16 cellular contexts compared by ENCODE assay signal in genomic region chr13:40928980-40929379, GRCh38.
A peak's percentile ranks its signal among the peaks of the same experiment; 100 is the strongest.
DNase-seq lines count a peak whose midpoint lies in the region; ATAC-seq, FAIRE-seq and TF ChIP-seq lines count a peak whose summit lies in the region.
"Had no signal": no experiment of that assay in that cellular context is flagged by ENCODE, and none has a peak within 500 bp of the region (broad histone marks: within the 10 kb centered on the region; RNA-seq: fewer than 3 reads in every experiment).

No MANE protein-coding gene starts in this region.

- TF ChIP-seq CTCF in OCI-LY7 (conservative IDR thresholded peaks at IDR 0.05; ENCODE audit: low read length) = no peak
- TF ChIP-seq CTCF in GM12878 (IDR thresholded peaks at IDR 0.05 in 2 of 3, conservative IDR thresholded peaks at IDR 0.05 in 1 of 3; ENCODE audit: control insufficient read depth in 2 of 3, extremely low read depth in 1 of 3, insufficient read depth in 1 of 3, low read depth in 3 of 3, low read length in 3 of 3) = no peak

- no peak overlapping the region for H3K9ac ChIP-seq in GM12878 (ENCODE audit: control insufficient read depth, insufficient read depth, low read length)

- no peak for TF ChIP-seq RAD21 in GM12878 (IDR thresholded peaks at IDR 0.05; ENCODE audit: insufficient read depth, low read depth, low read length)

- no peaks in the 10 kb centered on the region for H3K9me3 Mint-ChIP-seq in activated naive CD4-positive, alpha-beta T cell treated with anti-CD3 and anti-CD28 coated beads, Interleukin-2, amount 10 ng/mL, durations not matched to agents 7 days and 5 days
- no peaks in the 10 kb centered on the region for H3K9me3 Mint-ChIP-seq in stimulated activated effector memory CD8-positive, alpha-beta T cell treated with anti-CD3 and anti-CD28 coated beads, Interleukin-12 subunit alpha, Interleukin-12 subunit beta, amount 100 ng/mL, for 72 hours
- H3K9me3 Mint-ChIP-seq: H9 had no signal

- no peaks in the 10 kb centered on the region for H3K27me3 ChIP-seq in GM12878 (replicated peaks in 1 of 2; ENCODE audit: control insufficient read depth in 2 of 2, insufficient read depth in 2 of 2, low read length in 1 of 2)
- H3K27me3 ChIP-seq: Peyer's patch had no signal

- RAD21 ChIA-PET in GM12878 (lab: Charles Lee; ENCODE audit: unreplicated experiment) = interaction anchor here (0.7 to 1.3 kb wide), 3 partner anchors 8 to 46 kb away, joined by 3 to 4 read pairs (median 3); no protein-coding TSS in a partner anchor

- SMC1A ChIA-PET in GM12878 (lab: Charles Lee; ENCODE audit: uncharacterized antibody, unreplicated experiment) = interaction anchor here (1.1 to 2.5 kb wide), 6 partner anchors 9 to 150 kb away, joined by 3 to 10 read pairs (median 3); no protein-coding TSS in a partner anchor

- H3K36me3 ChIP-seq in OCI-LY7 (ENCODE audit: insufficient read depth, low read length) (peaks cover 86% of the 10 kb centered on the region), GM12878 (ENCODE audit: control insufficient read depth in 2 of 2, insufficient read depth in 2 of 2, low read length in 1 of 2) (peaks cover 4 to 29% of the 10 kb centered on the region in 2 experiments)

- POLR2A ChIA-PET in OCI-LY7 (lab: Charles Lee) = interaction anchor here (0.6 to 1.5 kb wide), 7 partner anchors 15 to 564 kb away, joined by 3 to 4 read pairs (median 3); no protein-coding TSS in a partner anchor
- POLR2A ChIA-PET in GM12878 (lab: Charles Lee) = interaction anchor here (0.6 to 1.4 kb wide), 2 partner anchors 17 to 23 kb away, joined by 4 read pairs; no protein-coding TSS in a partner anchor

- TF ChIP-seq POLR2A in GM12878 (IDR thresholded peaks at IDR 0.05; ENCODE audit: low read depth, low read length) = 0 out of 2 replicates have a peak, but pooled peaks have one; percentile 18

- CTCF ChIA-PET in activated naive CD4-positive, alpha-beta T cell treated with anti-CD3 and anti-CD28 coated beads, Interleukin-2, amount 10 ng/mL, durations not matched to agents 7 days and 5 days (lab: Charles Lee) = interaction anchor here (0.9 to 1.3 kb wide), 2 partner anchors 9 to 101 kb away, joined by 3 to 4 read pairs; no protein-coding TSS in a partner anchor
- CTCF ChIA-PET in OCI-LY7 (lab: Charles Lee; ENCODE audit: unreplicated experiment) (no interaction called here), GM12878 (lab: Yijun Ruan, JAX) (interaction anchor here (0.8 to 2.1 kb wide), 5 partner anchors 9 to 152 kb away, joined by 3 to 13 read pairs (median 5); no protein-coding TSS in a partner anchor)

- no peak overlapping the region for H3K4me3 Mint-ChIP-seq in activated naive CD4-positive, alpha-beta T cell treated with anti-CD3 and anti-CD28 coated beads, Interleukin-2, amount 10 ng/mL, durations not matched to agents 7 days and 5 days
- H3K4me3 Mint-ChIP-seq in stimulated activated effector memory CD8-positive, alpha-beta T cell treated with anti-CD3 and anti-CD28 coated beads, Interleukin-12 subunit alpha, Interleukin-12 subunit beta, amount 100 ng/mL, for 72 hours = no peak overlapping the region
- H3K4me3 Mint-ChIP-seq: H9 had no signal

- BruUV-seq in OCI-LY7 (replicated peaks; lab: Mats Ljungman, UMichigan) = no TSS peak
- no TSS peak for BruUV-seq in GM12878 (replicated peaks; lab: Mats Ljungman, UMichigan)

- H3K27me3 Mint-ChIP-seq in activated naive CD4-positive, alpha-beta T cell treated with anti-CD3 and anti-CD28 coated beads, Interleukin-2, amount 10 ng/mL, durations not matched to agents 7 days and 5 days = no peaks in the 10 kb centered on the region

- H4K20me1 ChIP-seq in OCI-LY7 (ENCODE audit: insufficient read depth, low read length) (no peaks in the 10 kb centered on the region), GM12878 (ENCODE audit: control insufficient read depth, insufficient read depth) (no peaks in the 10 kb centered on the region)

- peaks cover 9% of the 10 kb centered on the region for H3K4me1 Mint-ChIP-seq in activated naive CD4-positive, alpha-beta T cell treated with anti-CD3 and anti-CD28 coated beads, Interleukin-2, amount 10 ng/mL, durations not matched to agents 7 days and 5 days
- H3K4me1 Mint-ChIP-seq in stimulated activated effector memory CD8-positive, alpha-beta T cell treated with anti-CD3 and anti-CD28 coated beads, Interleukin-12 subunit alpha, Interleukin-12 subunit beta, amount 100 ng/mL, for 72 hours = peaks cover 7% of the 10 kb centered on the region

- peaks cover 43% of the 10 kb centered on the region for H3K36me3 Mint-ChIP-seq in activated naive CD4-positive, alpha-beta T cell treated with anti-CD3 and anti-CD28 coated beads, Interleukin-2, amount 10 ng/mL, durations not matched to agents 7 days and 5 days
- peaks cover 65% of the 10 kb centered on the region for H3K36me3 Mint-ChIP-seq in stimulated activated effector memory CD8-positive, alpha-beta T cell treated with anti-CD3 and anti-CD28 coated beads, Interleukin-12 subunit alpha, Interleukin-12 subunit beta, amount 100 ng/mL, for 72 hours

- in situ Hi-C loops in GM12878 (cut with MboI) = no loop called here

- no peak for ATAC-seq in GM12878
- ATAC-seq in stimulated activated effector memory CD8-positive, alpha-beta T cell treated with anti-CD3 and anti-CD28 coated beads, Interleukin-12 subunit alpha, Interleukin-12 subunit beta, amount 100 ng/mL, for 72 hours = no peak

- H3K4me1 ChIP-seq in OCI-LY7 (ENCODE audit: insufficient read depth, low read length, poor library complexity, severe bottlenecking) (peaks cover 29% of the 10 kb centered on the region), GM12878 (ENCODE audit: control insufficient read depth, insufficient read depth, low read length) (peaks cover 6% of the 10 kb centered on the region)

- H3K27ac Mint-ChIP-seq in activated naive CD4-positive, alpha-beta T cell treated with anti-CD3 and anti-CD28 coated beads, Interleukin-2, amount 10 ng/mL, durations not matched to agents 7 days and 5 days = peak overlapping the region; percentile 1
- H3K27ac Mint-ChIP-seq in stimulated activated effector memory CD8-positive, alpha-beta T cell treated with anti-CD3 and anti-CD28 coated beads, Interleukin-12 subunit alpha, Interleukin-12 subunit beta, amount 100 ng/mL, for 72 hours = peak overlapping the region; percentile 26

- H3K79me2 ChIP-seq in OCI-LY7 (ENCODE audit: insufficient read depth, low read depth, low read length) (peaks cover 51% of the 10 kb centered on the region), GM12878 (ENCODE audit: control insufficient read depth, insufficient read depth, low read length) (peaks cover 7% of the 10 kb centered on the region)

- DNase-seq in activated naive CD4-positive, alpha-beta T cell treated with anti-CD3 and anti-CD28 coated beads, Interleukin-2, amount 10 ng/mL, durations not matched to agents 7 days and 5 days = no peak
- no peak for DNase-seq in activated naive CD4-positive, alpha-beta T cell (lab: John Stamatoyannopoulos, UW)
- DNase-seq in OCI-LY7 (ENCODE audit: low spot score) = no peak
- DNase-seq in GM12878 (ENCODE audit: low read depth, low spot score) = no peak
- no peak for DNase-seq in stimulated activated effector memory CD8-positive, alpha-beta T cell treated with anti-CD3 and anti-CD28 coated beads, Interleukin-12 subunit alpha, Interleukin-12 subunit beta, amount 100 ng/mL, for 72 hours (ENCODE audit: low spot score in 2 of 2)
- no peak for DNase-seq in retina
- no peak for DNase-seq in MV-4-11 (lab: John Stamatoyannopoulos, UW)
- DNase-seq in DMS79 (lab: John Stamatoyannopoulos, UW) = no peak
- DNase-seq: AML-193, H9, Karpas-422, MM.1S, NCI-H1930, NCI-H2171 treated with DMSO at 0.1 percent for 48 hours, Peyer's patch, SHP77 had no signal

- intact Hi-C loops in OCI-LY7 (cut with micrococcal nuclease; ENCODE audit: unreplicated experiment) (loop anchor here (10.0 kb wide), 1 partner anchor 234 kb away; no protein-coding TSS in a partner anchor), GM12878 (cut with micrococcal nuclease; ENCODE audit: unreplicated experiment) (no loop called here)

- 97% methylated on average over 3 of the region's 3 CpGs for WGBS in GM12878 (ENCODE audit: insufficient coverage, insufficient replicate concordance, low lambda C conversion rate, missing lambda C conversion rate)

- FAIRE-seq in GM12878 (lab: Jason Lieb, UNC) = no peak

- no peak for TF ChIP-seq EP300 in GM12878 (IDR thresholded peaks at IDR 0.05; ENCODE audit: borderline replicate concordance in 1 of 2, control insufficient read depth in 1 of 2, low read depth in 2 of 2, low read length in 2 of 2)

- H3K9me2 ChIP-seq in OCI-LY7 (ENCODE audit: insufficient read depth, low read length) = no peaks in the 10 kb centered on the region

- H2AFZ ChIP-seq in OCI-LY7 (ENCODE audit: low read length) (no peak overlapping the region), GM12878 (ENCODE audit: control insufficient read depth, low read depth, low read length) (no peak overlapping the region)

- no peaks in the 10 kb centered on the region for H3K9me3 ChIP-seq in OCI-LY7 (ENCODE audit: low read length)
- H3K9me3 ChIP-seq in GM12878 (replicated peaks; ENCODE audit: control insufficient read depth, insufficient read depth, low read length) = no peaks in the 10 kb centered on the region
- H3K9me3 ChIP-seq: Peyer's patch had no signal

- H3K4me2 ChIP-seq in OCI-LY7 (ENCODE audit: low read length) (no peak overlapping the region), GM12878 (ENCODE audit: control insufficient read depth, insufficient read depth) (no peak overlapping the region)

- H3K4me3 ChIP-seq in OCI-LY7 (ENCODE audit: low read depth, low read length, poor library complexity, severe bottlenecking) (no peak overlapping the region), GM12878 (no peak overlapping the region)
- H3K4me3 ChIP-seq: Peyer's patch had no signal

- peak overlapping the region; percentile 23 for H3K27ac ChIP-seq in OCI-LY7 (ENCODE audit: low read depth, low read length, poor library complexity, severe bottlenecking)
- H3K27ac ChIP-seq in GM12878 (ENCODE audit: control insufficient read depth, insufficient read depth) = no peak overlapping the region

TF ChIP-seq in GM12878, 131 proteins besides CTCF, POLR2A, EP300 and RAD21 (continues in another document):
- no peak for TF ChIP-seq EZH2 (IDR thresholded peaks at IDR 0.05; ENCODE audit: borderline replicate concordance, control insufficient read depth, low read depth, low read length)
- no peak for TF ChIP-seq PAX8 (IDR thresholded peaks at IDR 0.05)
